15 cellular contexts compared by ENCODE assay signal in the genomic region with DNA sequence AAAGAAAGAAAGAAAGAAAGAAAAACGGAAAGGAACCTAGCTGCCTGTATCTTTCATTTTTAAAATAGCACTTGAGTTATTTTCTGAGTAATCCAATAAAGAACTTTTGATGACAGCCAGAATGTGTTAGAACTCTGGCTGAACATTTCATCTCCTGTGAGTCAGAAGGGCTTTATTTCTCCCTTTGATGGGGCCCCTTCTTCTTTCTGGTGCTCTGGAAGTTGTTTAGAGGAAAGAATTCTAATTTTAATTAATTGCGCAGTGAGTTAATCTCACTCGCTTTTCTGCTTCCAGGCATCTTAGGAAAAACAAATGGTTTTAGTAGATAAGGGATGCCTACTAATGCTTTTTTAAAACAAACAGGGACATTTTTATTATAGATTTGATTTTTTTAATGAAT. TPM values are rescaled to one million over a fixed set of nuclear protein-coding genes. Genes with fewer than 3 reads are reported as not detected.
DNase-seq lines count a peak whose midpoint lies in the region; ATAC-seq and TF ChIP-seq lines count a peak whose summit lies in the region.
"Had no signal": no experiment of that assay in that cellular context is flagged by ENCODE, and none has a peak within 500 bp of the region (broad histone marks: within the 10 kb centered on the region; RNA-seq: fewer than 3 reads in every experiment).

No MANE protein-coding gene starts in this region.

- intact Hi-C loops in lower lobe of right lung (cut with DNase I) = no loop called here
- intact Hi-C loops in activated naive CD4-positive, alpha-beta T cell treated with anti-CD3 and anti-CD28 coated beads for 36 hours (cut with micrococcal nuclease) = no loop called here
- intact Hi-C loops in adrenal gland (cut with DNase I) = no loop called here

- no peak for TF ChIP-seq POLR2A in adrenal gland (IDR thresholded peaks at IDR 0.05)

- no peak overlapping the region for H3K4me3 Mint-ChIP-seq in activated naive CD4-positive, alpha-beta T cell treated with anti-CD3 and anti-CD28 coated beads for 36 hours
- H3K4me3 Mint-ChIP-seq: CD4-positive, CD25-positive, alpha-beta regulatory T cell; WTC11 had no signal

- H3K4me1 ChIP-seq in osteoblast (ENCODE audit: insufficient read depth, low read length) (peaks cover 28% of the 10 kb centered on the region), lower lobe of right lung (no peaks in the 10 kb centered on the region), adrenal gland (replicated peaks in 1 of 2) (peaks cover 0 to 26% of the 10 kb centered on the region in 2 donors)

- no peaks in the 10 kb centered on the region for H3K9me3 ChIP-seq in osteoblast (ENCODE audit: low read depth, low read length)
- H3K9me3 ChIP-seq in lower lobe of right lung = no peaks in the 10 kb centered on the region
- H3K9me3 ChIP-seq in adrenal gland (replicated peaks in 1 of 3) = no peaks in the 10 kb centered on the region

- no peaks in the 10 kb centered on the region for H3K9me3 Mint-ChIP-seq in activated naive CD4-positive, alpha-beta T cell treated with anti-CD3 and anti-CD28 coated beads for 36 hours
- H3K9me3 Mint-ChIP-seq: CD4-positive, CD25-positive, alpha-beta regulatory T cell; WTC11 had no signal

- CTCF ChIA-PET in activated naive CD4-positive, alpha-beta T cell treated with anti-CD3 and anti-CD28 coated beads for 36 hours (lab: Charles Lee) = interaction anchor here (0.7 kb wide), 1 partner anchor 409 kb away, joined by 3 read pairs; no protein-coding TSS in a partner anchor

- peaks cover 3% of the 10 kb centered on the region for H4K20me1 ChIP-seq in osteoblast (ENCODE audit: insufficient read depth, low read length)

- H3K79me2 ChIP-seq in osteoblast (ENCODE audit: insufficient read depth, low read length) = no peaks in the 10 kb centered on the region

- H3K27ac Mint-ChIP-seq in activated naive CD4-positive, alpha-beta T cell treated with anti-CD3 and anti-CD28 coated beads for 36 hours = no peak overlapping the region
- H3K27ac Mint-ChIP-seq: CD4-positive, CD25-positive, alpha-beta regulatory T cell; WTC11 had no signal

- peak; percentile 77 for DNase-seq in EH (ENCODE audit: low read depth)
- peak; percentile 38 for DNase-seq in SK-N-DZ (ENCODE audit: low spot score)
- DNase-seq in fibroblast of peridontal ligament (ENCODE audit: extremely low read depth) = peak; percentile 31
- DNase-seq in osteoblast (ENCODE audit: insufficient read length, low spot score, missing footprints) = peak; percentile 90
- DNase-seq in lower lobe of right lung = no peak
- no peak for DNase-seq in KBM-7
- no peak for DNase-seq in activated naive CD4-positive, alpha-beta T cell treated with anti-CD3 and anti-CD28 coated beads for 36 hours
- no peak for DNase-seq in adrenal gland
- DNase-seq: CD4-positive, CD25-positive, alpha-beta regulatory T cell; GF-D8; KG1; NCI-H2029; NK-92 treated with Interleukin-12 subunit alpha and Interleukin-12 subunit beta, amount 100 ng/mL, for 24 hours had no signal

- in situ Hi-C loops in KBM-7 (cut with MboI; ENCODE audit: low pct_unique_long_range_greater_than_20kb, low sequenced_read_pairs) = no loop called here

- TF ChIP-seq CTCF in osteoblast (IDR thresholded peaks at IDR 0.05; ENCODE audit: extremely low read depth, low read depth, low read length) (no peak), lower lobe of right lung (IDR thresholded peaks at IDR 0.05) (no peak), adrenal gland (IDR thresholded peaks at IDR 0.05) (no peak)

- H3K27ac ChIP-seq in osteoblast (ENCODE audit: low read depth, low read length) (no peak overlapping the region), lower lobe of right lung (no peak overlapping the region), adrenal gland (no peak overlapping the region)
- H3K27ac ChIP-seq: SK-N-MC had no signal

- no peaks in the 10 kb centered on the region for H3K36me3 Mint-ChIP-seq in activated naive CD4-positive, alpha-beta T cell treated with anti-CD3 and anti-CD28 coated beads for 36 hours (ENCODE audit: low read depth)
- H3K36me3 Mint-ChIP-seq: CD4-positive, CD25-positive, alpha-beta regulatory T cell had no signal

- H3K4me3 ChIP-seq in osteoblast (ENCODE audit: insufficient read depth, low read length) (peak overlapping the region; percentile 8), lower lobe of right lung (no peak overlapping the region), adrenal gland (no peak overlapping the region)
- H3K4me3 ChIP-seq: SK-N-MC had no signal

- no peak overlapping the region for H2AFZ ChIP-seq in osteoblast (ENCODE audit: low read length)

- WGBS in adrenal gland, 4 donors = 18 to 28% (median 20%) methylated on average over 3 of the region's 3 CpGs

- H3K4me2 ChIP-seq in osteoblast (ENCODE audit: insufficient read depth, low read length) = peak overlapping the region; percentile 67

- ATAC-seq in lower lobe of right lung = no peak
- ATAC-seq: WTC11 had no signal

- H3K4me1 Mint-ChIP-seq in activated naive CD4-positive, alpha-beta T cell treated with anti-CD3 and anti-CD28 coated beads for 36 hours (ENCODE audit: low read depth) = no peaks in the 10 kb centered on the region
- H3K4me1 Mint-ChIP-seq: CD4-positive, CD25-positive, alpha-beta regulatory T cell had no signal

- H3K27me3 ChIP-seq in osteoblast (ENCODE audit: insufficient read depth, low read length) = peaks cover 3% of the 10 kb centered on the region
- no peaks in the 10 kb centered on the region for H3K27me3 ChIP-seq in lower lobe of right lung (ENCODE audit: low read depth)
- H3K27me3 ChIP-seq in adrenal gland = no peaks in the 10 kb centered on the region

- H3K27me3 Mint-ChIP-seq in activated naive CD4-positive, alpha-beta T cell treated with anti-CD3 and anti-CD28 coated beads for 36 hours (ENCODE audit: low read depth) = peaks cover 6% of the 10 kb centered on the region

- H3K36me3 ChIP-seq in osteoblast (ENCODE audit: insufficient read depth, low read length) (no peaks in the 10 kb centered on the region), lower lobe of right lung (no peaks in the 10 kb centered on the region), adrenal gland (replicated peaks in 1 of 2) (no peaks in the 10 kb centered on the region)

RNA-seq across cellular contexts. Expression of gene COMMD9, which starts 57.9 kb away (rescaled TPM):
- polyA plus RNA-seq in SK-N-DZ (2014; cell fraction: cytosol; rRNA removed) = 75.9 and 97.0 TPM in 2 replicates
- 56.0 and 62.2 TPM in 2 replicates for polyA plus RNA-seq in SK-N-DZ (2014; cell fraction: nucleus; rRNA removed)
- total RNA-seq in osteoblast (39.5 and 52.5 TPM in 2 replicates), lower lobe of right lung (85.7 TPM), adrenal gland (100 to 1,000 TPM in 3 of 8 donors, 10 to 100 TPM in 5; 68.1 to 113 (median 89.5) TPM)
- 10 to 100 TPM; 28.9 to 30.9 TPM for total RNA-seq in activated naive CD4-positive, alpha-beta T cell treated with anti-CD3 and anti-CD28 coated beads for 36 hours
- 10 to 100 TPM; 25.3 to 94.6 (median 35.1) TPM for polyA plus RNA-seq in adrenal gland

Comparison
In these comparisons a context has a peak if more than half of its experiments do, and no peak if none do; other contexts are left out.
1. DNase-seq: peak in EH (single experiment), SK-N-DZ (single experiment), fibroblast of peridontal ligament (single experiment) and osteoblast (single experiment); none in lower lobe of right lung (single experiment), KBM-7 (single experiment), activated naive CD4-positive, alpha-beta T cell treated with anti-CD3 and anti-CD28 coated beads for 36 hours (single experiment) and adrenal gland (0 of 7).